Comparison of ENCODE assay signal across 10 cellular contexts in the genomic region with DNA sequence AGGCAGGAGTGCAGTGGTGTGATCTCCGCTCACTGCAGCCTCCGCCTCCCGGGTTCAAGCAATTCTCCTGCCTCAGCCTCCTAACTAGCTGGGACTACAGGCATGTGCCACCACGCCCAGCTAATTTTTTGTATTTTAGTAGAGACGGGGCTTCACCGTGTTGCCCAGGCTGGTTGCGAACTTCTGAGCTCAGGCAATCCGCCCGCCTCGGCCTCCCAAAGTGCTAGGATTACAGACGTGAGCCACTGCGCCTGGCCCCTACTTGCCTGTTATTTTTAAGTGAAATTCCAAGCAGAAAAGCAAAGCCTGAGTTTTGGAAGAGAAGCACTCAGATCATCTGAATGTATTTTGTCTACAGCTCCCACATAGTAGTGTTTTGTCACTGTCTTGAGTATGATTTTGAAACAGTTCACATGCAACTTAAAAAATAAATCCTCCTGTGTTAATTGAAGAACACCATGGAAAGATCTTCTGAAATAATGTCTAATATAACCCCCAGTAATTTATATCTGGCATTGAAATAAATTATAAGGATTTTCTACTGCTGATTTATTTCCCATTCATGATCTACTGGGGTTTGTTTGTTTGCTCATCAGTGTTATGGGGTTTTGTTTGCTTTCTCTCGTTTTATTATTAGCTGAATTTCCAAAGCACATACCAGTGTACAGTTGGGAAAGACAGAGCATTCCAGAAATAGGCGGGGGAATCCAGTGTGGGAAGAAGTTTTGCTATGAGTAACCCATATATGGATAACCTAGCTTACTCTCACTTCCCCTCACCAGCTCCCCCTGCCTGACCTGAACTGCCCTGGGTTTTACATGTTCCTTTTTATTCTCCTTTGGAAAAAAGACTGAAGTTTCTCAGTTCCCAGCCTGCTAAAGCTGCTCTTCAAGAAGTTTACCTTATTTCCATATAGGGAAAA.
A peak's percentile ranks its signal among the peaks of the same experiment; 100 is the strongest.
DNase-seq lines count a peak whose midpoint lies in the region; ATAC-seq and TF ChIP-seq lines count a peak whose summit lies in the region.
"Had no signal": no experiment of that assay in that cellular context is flagged by ENCODE, and none has a peak within 500 bp of the region (broad histone marks: within the 10 kb centered on the region; RNA-seq: fewer than 3 reads in every experiment).

No MANE protein-coding gene starts in this region.

- H3K9ac ChIP-seq in GM23248 = peak overlapping the region; percentile 64

- peak overlapping the region; percentile 82 for H3K4me2 ChIP-seq in GM23248 (ENCODE audit: unreplicated experiment)

- H3K4me3 ChIP-seq in GM23248 (peak overlapping the region; percentile 39; the same call in 1 of the 2 replicates), foreskin fibroblast (ENCODE audit: low read depth in 1 of 2, low read length in 2 of 2) (no peak overlapping the region), retinal pigment epithelial cell (ENCODE audit: low read length) (no peak overlapping the region)
- H3K4me3 ChIP-seq: vagina had no signal

- peaks cover 45% of the 10 kb centered on the region for H3K4me1 ChIP-seq in GM23248 (ENCODE audit: insufficient read depth)

- WGBS in GM23248 (ENCODE audit: low coverage in 1 of 2, low lambda C conversion rate in 2 of 2, missing lambda C conversion rate in 2 of 2), 2 experiments = 74 to 78% methylated on average over 14 of the region's 14 CpGs

- H4K20me1 ChIP-seq in GM23248 (ENCODE audit: insufficient read depth) = no peaks in the 10 kb centered on the region

- H3F3A ChIP-seq in GM23248 (ENCODE audit: insufficient read depth) = peaks cover 34% of the 10 kb centered on the region

- in situ Hi-C loops in GM23248 (cut with MboI) = no loop called here

- H3K27ac ChIP-seq in GM23248 (peak overlapping the region; percentile 83), RWPE1 (peak overlapping the region; percentile 49)
- H3K27ac ChIP-seq: vagina had no signal

- H2AFZ ChIP-seq in GM23248 = peak overlapping the region; percentile 22

- no peaks in the 10 kb centered on the region for H3K27me3 ChIP-seq in GM23248 (replicated peaks; ENCODE audit: insufficient read depth)
- H3K27me3 ChIP-seq: vagina had no signal

- H3K36me3 ChIP-seq in GM23248 (ENCODE audit: low read depth) = no peaks in the 10 kb centered on the region
- H3K36me3 ChIP-seq: vagina had no signal

- H3K9me3 ChIP-seq in GM23248 (ENCODE audit: low read depth) = no peaks in the 10 kb centered on the region
- H3K9me3 ChIP-seq: vagina had no signal

- DNase-seq in GM23248 = peak; percentile 90
- peak; percentile 87 for DNase-seq in RWPE1 (ENCODE audit: low spot score)
- DNase-seq in foreskin fibroblast = peak; percentile 82 to 90
- DNase-seq in retinal pigment epithelial cell (ENCODE audit: low read depth) = peak; percentile 66
- no peak for DNase-seq in RPMI8226
- DNase-seq: NCI-H2029 treated with DMSO at 0.1 percent for 48 hours had no signal

- POLR2A ChIA-PET in RWPE1 (lab: Yijun Ruan, JAX; ENCODE audit: low non-redundant PET) = no interaction called here

- ATAC-seq in HG03342 (IDR thresholded peaks at IDR 0.05; ENCODE audit: unreplicated experiment) (no peak), HG02870 (IDR thresholded peaks at IDR 0.05; ENCODE audit: unreplicated experiment) (no peak), GM21737 (IDR thresholded peaks at IDR 0.05; ENCODE audit: unreplicated experiment) (no peak)

- H3K79me2 ChIP-seq in GM23248 (ENCODE audit: insufficient read depth) = no peaks in the 10 kb centered on the region

- CTCF ChIA-PET in RWPE1 (lab: Yijun Ruan, JAX) = interaction anchor here (0.6 to 0.7 kb wide), 3 partner anchors 24 to 1946 kb away, joined by 3 to 5 read pairs (median 5); no protein-coding TSS in a partner anchor

- H3K9me2 ChIP-seq in GM23248 (ENCODE audit: insufficient read depth) = no peaks in the 10 kb centered on the region

- TF ChIP-seq CTCF in RWPE1 (conservative IDR thresholded peaks at IDR 0.05; ENCODE audit: low read depth) (peak; percentile 20; the same call in 1 of the 2 replicates), foreskin fibroblast (IDR thresholded peaks at IDR 0.05; ENCODE audit: low read depth, low read length) (peak; percentile 11), retinal pigment epithelial cell (conservative IDR thresholded peaks at IDR 0.05; ENCODE audit: low read depth, low read length) (peak; percentile 47)
